22 cellular contexts compared by ENCODE assay signal in genomic region chr2:161983896-161984295, GRCh38.
DNase-seq lines count a peak whose midpoint lies in the region; ATAC-seq and TF ChIP-seq lines count a peak whose summit lies in the region.
"Had no signal": no experiment of that assay in that cellular context is flagged by ENCODE, and none has a peak within 500 bp of the region (broad histone marks: within the 10 kb centered on the region; RNA-seq: fewer than 3 reads in every experiment).

No MANE protein-coding gene starts in this region.

- H2BK20ac ChIP-seq in IMR-90 (ENCODE audit: low read depth, low read length): no peak overlapping the region

- intact Hi-C loops in IMR-90 (cut with micrococcal nuclease) (no loop called here), Right ventricle myocardium superior (cut with DNase I) (no loop called here), A673 (cut with micrococcal nuclease; ENCODE audit: unreplicated experiment) (no loop called here)

- H2BK120ac ChIP-seq in IMR-90 (ENCODE audit: low read depth, low read length): no peak overlapping the region

- no peak overlapping the region for H2AK5ac ChIP-seq in IMR-90 (ENCODE audit: low read depth, low read length)

- BruUV-seq in IMR-90 (replicated peaks; lab: Mats Ljungman, UMichigan) (no TSS peak), A673 (replicated peaks; lab: Mats Ljungman, UMichigan) (no TSS peak)

- H3K79me1 ChIP-seq in IMR-90 (ENCODE audit: low read depth in 1 of 2, low read length in 2 of 2): no peaks in the 10 kb centered on the region

- CTCF ChIA-PET in AG04450 (lab: Charles Lee): no interaction called here
- CTCF ChIA-PET in IMR-90 (lab: Yijun Ruan, JAX): no interaction called here
- CTCF ChIA-PET in A673 (lab: Charles Lee): no interaction called here

- H3K14ac ChIP-seq in IMR-90 (replicated peaks; ENCODE audit: low read depth, low read length): no peak overlapping the region

- DNase-seq in AG04450 (ENCODE audit: low read depth, low spot score) (peak; percentile 59), IMR-90 (peak; percentile 86), amniotic epithelial cell (ENCODE audit: low read depth) (peak; percentile 39), foreskin keratinocyte (peak in 1 of 2 donors; percentile 67), Right ventricle myocardium superior (no peak), A673 (ENCODE audit: low spot score) (no peak), NCI-H1105 treated with DMSO at 0.1 percent for 48 hours (lab: John Stamatoyannopoulos, UW) (no peak), HK-2 (ENCODE audit: unreplicated experiment) (no peak)
- DNase-seq: activated CD4-positive, alpha-beta T cell treated with anti-CD3 and anti-CD28 coated beads, Interleukin-2, amount 50 U/mL, for 4 hours; activated gamma-delta T cell treated with Interleukin-2 at 50 U/mL for 16 hours; amygdala; Calu3; effector CD4-positive, alpha-beta T cell; GDM1; NCI-H187 treated with DMSO at 0.1 percent for 48 hours; NCI-H446; NK-92 treated with Interleukin-12 subunit alpha and Interleukin-12 subunit beta, amount 100 ng/mL, for 24 hours; posterior cingulate gyrus; stomach had no signal

- no peak overlapping the region for H3K18ac ChIP-seq in IMR-90 (ENCODE audit: low read depth, low read length)

- H3K4me3 ChIP-seq in AG04450 (ENCODE audit: low read depth, low read length): no peak overlapping the region
- H3K4me3 ChIP-seq in IMR-90 (ENCODE audit: insufficient read depth, low read depth, low read length): no peak overlapping the region
- H3K4me3 ChIP-seq in A673 (ENCODE audit: low read depth, low read length, poor library complexity, severe bottlenecking): no peak overlapping the region
- H3K4me3 ChIP-seq: A549; BLaER1 treated with 17β-estradiol and CSF1 and Interleukin-3, amounts not matched to agents 10 nM and 100 nM; stomach had no signal

- H4K5ac ChIP-seq in IMR-90 (ENCODE audit: low read depth, low read length): no peak overlapping the region

- H3K4me1 ChIP-seq in IMR-90 (ENCODE audit: control insufficient read depth, insufficient read depth, low read length): peaks cover 5% of the 10 kb centered on the region
- H3K4me1 ChIP-seq in foreskin keratinocyte: peaks cover 3% of the 10 kb centered on the region
- H3K4me1 ChIP-seq in A673 (ENCODE audit: insufficient read depth, low read length, poor library complexity, severe bottlenecking): no peaks in the 10 kb centered on the region
- H3K4me1 ChIP-seq: A549, stomach had no signal

- H3K36me3 ChIP-seq in IMR-90 (ENCODE audit: control insufficient read depth, insufficient read depth, low read length) (no peaks in the 10 kb centered on the region), A673 (ENCODE audit: insufficient read depth, low read length, poor library complexity, severe bottlenecking) (no peaks in the 10 kb centered on the region)
- H3K36me3 ChIP-seq: BLaER1 treated with 17β-estradiol and CSF1 and Interleukin-3, amounts not matched to agents 10 nM and 100 nM; stomach had no signal

- H3K9ac ChIP-seq in IMR-90 (ENCODE audit: low read depth, low read length): no peak overlapping the region
- H3K9ac ChIP-seq: BLaER1 treated with 17β-estradiol and CSF1 and Interleukin-3, amounts not matched to agents 10 nM and 100 nM had no signal

- no peak for TF ChIP-seq POLR2A in IMR-90 (IDR thresholded peaks at IDR 0.05; ENCODE audit: low read depth, low read length)

- TF ChIP-seq CTCF in AG04450 (IDR thresholded peaks at IDR 0.05; ENCODE audit: low read depth, low read length) (no peak), IMR-90 (conservative IDR thresholded peaks at IDR 0.05; ENCODE audit: low read depth, low read length) (no peak), foreskin keratinocyte (conservative IDR thresholded peaks at IDR 0.05) (no peak), A673 (conservative IDR thresholded peaks at IDR 0.05; ENCODE audit: low read depth, low read length) (no peak)

- no peak overlapping the region for H3K56ac ChIP-seq in IMR-90 (ENCODE audit: extremely low read depth, insufficient read depth, low read length)

- H3K27ac ChIP-seq in AG04450 (ENCODE audit: low read depth, low read length): no peak overlapping the region
- no peak overlapping the region for H3K27ac ChIP-seq in IMR-90 (ENCODE audit: insufficient read depth, low read length)
- no peak overlapping the region for H3K27ac ChIP-seq in foreskin keratinocyte
- no peak overlapping the region for H3K27ac ChIP-seq in A673 (ENCODE audit: low read depth, low read length, poor library complexity, severe bottlenecking)
- H3K27ac ChIP-seq: A549; BLaER1 treated with 17β-estradiol and CSF1 and Interleukin-3, amounts not matched to agents 10 nM and 100 nM; stomach had no signal

- no peak overlapping the region for H2AK9ac ChIP-seq in IMR-90 (replicated peaks; ENCODE audit: low read depth, low read length, poor library complexity)

- H4K20me1 ChIP-seq in IMR-90 (ENCODE audit: insufficient read depth, low read length): no peaks in the 10 kb centered on the region
- H4K20me1 ChIP-seq: BLaER1 treated with 17β-estradiol and CSF1 and Interleukin-3, amounts not matched to agents 10 nM and 100 nM had no signal

- POLR2A ChIA-PET in AG04450 (lab: Yijun Ruan, JAX) (no interaction called here), IMR-90 (lab: Charles Lee; ENCODE audit: unreplicated experiment) (no interaction called here), A673 (lab: Charles Lee; ENCODE audit: low non-redundant PET) (no interaction called here)

- H3K27me3 ChIP-seq in AG04450 (ENCODE audit: control insufficient read depth, insufficient read depth, low read length): no peaks in the 10 kb centered on the region
- H3K27me3 ChIP-seq in IMR-90 (ENCODE audit: control insufficient read depth, insufficient read depth, low read length): no peaks in the 10 kb centered on the region
- no peaks in the 10 kb centered on the region for H3K27me3 ChIP-seq in foreskin keratinocyte
- H3K27me3 ChIP-seq in A673 (replicated peaks; ENCODE audit: insufficient read depth, low read depth, low read length, poor library complexity): no peaks in the 10 kb centered on the region
- H3K27me3 ChIP-seq: stomach had no signal

- peak; percentile 94 for ATAC-seq in IMR-90 (ENCODE audit: low read depth)
- ATAC-seq in foreskin keratinocyte: peak; percentile 89
- ATAC-seq in Right ventricle myocardium superior (ENCODE audit: poor library complexity): no peak
- ATAC-seq: A549, esophagus mucosa had no signal

- H4K91ac ChIP-seq in IMR-90 (ENCODE audit: insufficient read depth, low read depth, low read length): no peak overlapping the region

- no peak overlapping the region for H3K4ac ChIP-seq in IMR-90 (ENCODE audit: low read depth, low read length)

- no peak overlapping the region for H2BK15ac ChIP-seq in IMR-90 (ENCODE audit: low read depth, low read length)

- in situ Hi-C loops in IMR-90 (cut with MboI; ENCODE audit: low sequenced_read_pairs): loop anchor here (25.0 kb wide), 1 partner anchor 328 kb away; the partner anchor contains the start of gene IFIH1

- H3K9me3 ChIP-seq in AG04450 (ENCODE audit: control insufficient read depth, insufficient read depth, low read length): peaks cover 2% of the 10 kb centered on the region; the same call in 1 of the 2 replicates
- H3K9me3 ChIP-seq in IMR-90 (ENCODE audit: control insufficient read depth, insufficient read depth, low read length): no peaks in the 10 kb centered on the region
- H3K9me3 ChIP-seq in A673 (ENCODE audit: low read depth, low read length, poor library complexity, severe bottlenecking): no peaks in the 10 kb centered on the region
- H3K9me3 ChIP-seq: A549; BLaER1 treated with 17β-estradiol and CSF1 and Interleukin-3, amounts not matched to agents 10 nM and 100 nM; stomach had no signal

- H2AFZ ChIP-seq in IMR-90 (replicated peaks; ENCODE audit: low read length, poor library complexity): no peak overlapping the region

- H4K8ac ChIP-seq in IMR-90 (ENCODE audit: low read depth in 2 of 2, low read length in 2 of 2): no peak overlapping the region

- no CpG with 5 or more reads among the region's 1 CpG for WGBS in IMR-90 (ENCODE audit: extremely low coverage in 2 of 2, insufficient read length in 1 of 2), 2 experiments

- H3K23ac ChIP-seq in IMR-90 (ENCODE audit: low read depth, low read length): no peak overlapping the region

- TF ChIP-seq RAD21 in IMR-90 (IDR thresholded peaks at IDR 0.05; ENCODE audit: low read length): no peak

- no peak overlapping the region; the same call in 1 of the 2 replicates for H3K4me2 ChIP-seq in IMR-90 (ENCODE audit: low read depth, low read length)
- H3K4me2 ChIP-seq: A549 had no signal

- H2BK5ac ChIP-seq in IMR-90 (ENCODE audit: low read depth, low read length, poor library complexity, severe bottlenecking): no peak overlapping the region

- dilution Hi-C loops in IMR-90 (cut with HindIII; ENCODE audit: low sequenced_read_pairs, unreplicated experiment): no loop called here

- 0 out of 2 replicates have a peak, but pooled peaks cover 3% of the 10 kb centered on the region for H3K9me1 ChIP-seq in IMR-90 (ENCODE audit: insufficient read depth, low read length)

TF ChIP-seq in IMR-90, 13 proteins besides CTCF, POLR2A, EP300 and RAD21 (continues in another document):
- TF ChIP-seq SMC3 (IDR thresholded peaks at IDR 0.05; ENCODE audit: low read depth, low read length) (no peak), MAZ (IDR thresholded peaks at IDR 0.05; ENCODE audit: borderline replicate concordance, low read depth, low read length) (no peak), NFE2L2 (IDR thresholded peaks at IDR 0.05; ENCODE audit: low read depth, low read length) (no peak), MXI1 (IDR thresholded peaks at IDR 0.05; ENCODE audit: borderline replicate concordance, low read depth, low read length) (no peak), CEBPB (IDR thresholded peaks at IDR 0.05; ENCODE audit: low read depth, low read length) (no peak), RFX5 (IDR thresholded peaks at IDR 0.05; ENCODE audit: low read depth, low read length) (no peak; the same call in 1 of the 2 replicates), RCOR1 (IDR thresholded peaks at IDR 0.05; ENCODE audit: insufficient replicate concordance, low read length) (no peak), MAFK (IDR thresholded peaks at IDR 0.05; ENCODE audit: low read depth, low read length) (no peak), CHD1 (IDR thresholded peaks at IDR 0.05; ENCODE audit: low read depth, low read length) (no peak), BHLHE40 (IDR thresholded peaks at IDR 0.05; ENCODE audit: low read depth, low read length) (no peak)
- TF ChIP-seq, protein P1, sequence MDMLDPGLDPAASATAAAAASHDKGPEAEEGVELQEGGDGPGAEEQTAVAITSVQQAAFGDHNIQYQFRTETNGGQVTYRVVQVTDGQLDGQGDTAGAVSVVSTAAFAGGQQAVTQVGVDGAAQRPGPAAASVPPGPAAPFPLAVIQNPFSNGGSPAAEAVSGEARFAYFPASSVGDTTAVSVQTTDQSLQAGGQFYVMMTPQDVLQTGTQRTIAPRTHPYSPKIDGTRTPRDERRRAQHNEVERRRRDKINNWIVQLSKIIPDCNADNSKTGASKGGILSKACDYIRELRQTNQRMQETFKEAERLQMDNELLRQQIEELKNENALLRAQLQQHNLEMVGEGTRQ (IDR thresholded peaks at IDR 0.05; ENCODE audit: low read depth, low read length): no peak

Comparison
In these comparisons a context has a peak if more than half of its experiments do, and no peak if none do; other contexts are left out.
1. DNase-seq: peak in AG04450 (single experiment), IMR-90 (single experiment) and amniotic epithelial cell (single experiment); none in Right ventricle myocardium superior (single experiment), A673 (single experiment), NCI-H1105 treated with DMSO at 0.1 percent for 48 hours (single experiment) and HK-2 (single experiment).